8 cellular contexts compared by ENCODE assay signal in genomic region chr22:22720201-22720723, GRCh38.
DNase-seq lines count a peak whose midpoint lies in the region; ATAC-seq and TF ChIP-seq lines count a peak whose summit lies in the region.

No MANE protein-coding gene starts in this region.

- no peak overlapping the region for H3K27ac ChIP-seq in HEK293 (ENCODE audit: extremely low read depth, low read depth, low read length)

- H3K36me3 ChIP-seq in HEK293 (ENCODE audit: control insufficient read depth in 2 of 2, insufficient read depth in 1 of 2, low read length in 2 of 2): no peaks in the 10 kb centered on the region

- peak; percentile 85 for ATAC-seq in activated CD8-positive, alpha-beta T cell treated with anti-CD3 and anti-CD28 coated beads for 36 hours
- no peak for ATAC-seq in GM19455 (IDR thresholded peaks at IDR 0.05; ENCODE audit: unreplicated experiment)

- H3K4me3 ChIP-seq in HEK293 (ENCODE audit: low read depth, low read length): no peak overlapping the region
- no peak overlapping the region for H3K4me3 ChIP-seq in fibroblast of the aortic adventitia (ENCODE audit: low read depth, low read length)

- CTCF ChIA-PET in HEK293 (lab: Yijun Ruan, JAX): interaction anchor here (0.7 to 4.0 kb wide), 19 partner anchors 8 to 239 kb away, joined by 3 to 24 read pairs (median 6); no protein-coding TSS in a partner anchor
- CTCF ChIA-PET in activated CD8-positive, alpha-beta T cell treated with anti-CD3 and anti-CD28 coated beads for 36 hours (lab: Charles Lee): interaction anchor here (0.8 to 7.7 kb wide), 15 partner anchors 10 to 236 kb away, joined by 3 to 63 read pairs (median 4); no protein-coding TSS in a partner anchor

- intact Hi-C loops in activated CD8-positive, alpha-beta T cell treated with anti-CD3 and anti-CD28 coated beads for 36 hours (cut with micrococcal nuclease): no loop called here

- H3K9me3 ChIP-seq in HEK293 (ENCODE audit: control insufficient read depth, insufficient read depth, low read depth, low read length): no peaks in the 10 kb centered on the region

- peak; percentile 75 for TF ChIP-seq CTCF in GM12874 (IDR thresholded peaks at IDR 0.05; ENCODE audit: insufficient read depth, low read depth, low read length)
- TF ChIP-seq CTCF in HEK293 (tag by site-specific recombination; IDR thresholded peaks at IDR 0.05): peak; percentile 10; the same call in 1 of the 2 replicates
- peak; percentile 81 for TF ChIP-seq CTCF in activated CD8-positive, alpha-beta T cell treated with anti-CD3 and anti-CD28 coated beads for 36 hours (IDR thresholded peaks at IDR 0.05)
- peak; percentile 53 for TF ChIP-seq CTCF in fibroblast of the aortic adventitia (IDR thresholded peaks at IDR 0.05; ENCODE audit: insufficient read depth, low read length)

- H3K36me3 Mint-ChIP-seq in activated CD8-positive, alpha-beta T cell treated with anti-CD3 and anti-CD28 coated beads for 36 hours (ENCODE audit: low read depth): no peaks in the 10 kb centered on the region

- peaks cover 40% of the 10 kb centered on the region for H3K4me1 Mint-ChIP-seq in activated CD8-positive, alpha-beta T cell treated with anti-CD3 and anti-CD28 coated beads for 36 hours (ENCODE audit: low read depth)

- H3K4me1 ChIP-seq in HEK293 (ENCODE audit: control insufficient read depth, insufficient read depth, low read length): no peaks in the 10 kb centered on the region

- DNase-seq in NCI-H1694 (lab: John Stamatoyannopoulos, UW) (peak; percentile 23), fibroblast of the aortic adventitia (ENCODE audit: low read depth) (peak; percentile 51), pons (ENCODE audit: low spot score) (peak; percentile 71), NCI-H1436 (lab: John Stamatoyannopoulos, UW) (no peak)
- DNase-seq in activated CD8-positive, alpha-beta T cell treated with anti-CD3 and anti-CD28 coated beads for 36 hours: peak; percentile 83

- no peak overlapping the region for H3K4me3 Mint-ChIP-seq in activated CD8-positive, alpha-beta T cell treated with anti-CD3 and anti-CD28 coated beads for 36 hours

- POLR2A ChIA-PET in HEK293 (lab: Yijun Ruan, JAX): no interaction called here
- POLR2A ChIA-PET in activated CD8-positive, alpha-beta T cell treated with anti-CD3 and anti-CD28 coated beads for 36 hours (lab: Charles Lee): no interaction called here

- H3K27ac Mint-ChIP-seq in activated CD8-positive, alpha-beta T cell treated with anti-CD3 and anti-CD28 coated beads for 36 hours: peak overlapping the region; percentile 43

- H3K27me3 Mint-ChIP-seq in activated CD8-positive, alpha-beta T cell treated with anti-CD3 and anti-CD28 coated beads for 36 hours: no peaks in the 10 kb centered on the region

- no peaks in the 10 kb centered on the region for H3K9me3 Mint-ChIP-seq in activated CD8-positive, alpha-beta T cell treated with anti-CD3 and anti-CD28 coated beads for 36 hours

TF ChIP-seq in HEK293, 187 proteins besides CTCF, POLR2A, EP300 and RAD21:
- TF ChIP-seq ZNF660 (tag by site-specific recombination; IDR thresholded peaks at IDR 0.05): 0 out of 2 replicates have a peak, but pooled peaks have one; percentile 44
- no peak for TF ChIP-seq ZNF544 (tag by site-specific recombination; IDR thresholded peaks at IDR 0.05)
- peak; percentile 24 for TF ChIP-seq ZNF654 (tag by site-specific recombination; IDR thresholded peaks at IDR 0.05; ENCODE audit: low read depth)

Comparison
In these comparisons a context has a peak if more than half of its experiments do, and no peak if none do; other contexts are left out.
1. CTCF ChIP-seq: peak in every context shown above with its lines; median percentile 81 in activated CD8-positive, alpha-beta T cell treated with anti-CD3 and anti-CD28 coated beads for 36 hours; 75 in GM12874; 53 in fibroblast of the aortic adventitia; 10 in HEK293.